ENCODE assay signal across 10 cellular contexts in genomic region chr1:35894183-35894582, GRCh38. TPM values are rescaled to one million over a fixed set of nuclear protein-coding genes. Genes with fewer than 3 reads are reported as not detected.
A peak's percentile ranks its signal among the peaks of the same experiment; 100 is the strongest.
DNase-seq lines count a peak whose midpoint lies in the region; ATAC-seq and TF ChIP-seq lines count a peak whose summit lies in the region.
"Had no signal": no experiment of that assay in that cellular context is flagged by ENCODE, and none has a peak within 500 bp of the region (broad histone marks: within the 10 kb centered on the region; RNA-seq: fewer than 3 reads in every experiment).

No MANE protein-coding gene starts in this region.

- peak; percentile 45 for ATAC-seq in activated CD8-positive, alpha-beta T cell treated with anti-CD3 and anti-CD28 coated beads for 36 hours
- no peak for ATAC-seq in activated CD8-positive, alpha-beta T cell treated with anti-CD3 and anti-CD28 coated beads, Interleukin-2, amount 10 ng/mL, durations not matched to agents 7 days and 5 days

- peaks cover 3% of the 10 kb centered on the region for H3K4me1 Mint-ChIP-seq in activated CD8-positive, alpha-beta T cell treated with anti-CD3 and anti-CD28 coated beads for 36 hours (ENCODE audit: low read depth)
- H3K4me1 Mint-ChIP-seq in activated CD8-positive, alpha-beta T cell treated with anti-CD3 and anti-CD28 coated beads, Interleukin-2, amount 10 ng/mL, durations not matched to agents 7 days and 5 days (ENCODE audit: low read depth), result peaks cover 4% of the 10 kb centered on the region
- peaks cover 11% of the 10 kb centered on the region for H3K4me1 Mint-ChIP-seq in stimulated activated naive CD8-positive, alpha-beta T cell treated with anti-CD3 and anti-CD28 coated beads, Interleukin-15, Interleukin-2, amounts not matched to agents 100 ng/mL and 50 ng/mL, for 24 hours (ENCODE audit: low read depth)

- H3K36me3 Mint-ChIP-seq in activated CD8-positive, alpha-beta T cell treated with anti-CD3 and anti-CD28 coated beads for 36 hours (ENCODE audit: low read depth), result peaks cover 26% of the 10 kb centered on the region
- H3K36me3 Mint-ChIP-seq in activated CD8-positive, alpha-beta T cell treated with anti-CD3 and anti-CD28 coated beads, Interleukin-2, amount 10 ng/mL, durations not matched to agents 7 days and 5 days (ENCODE audit: low read depth), result peaks cover 26% of the 10 kb centered on the region
- H3K36me3 Mint-ChIP-seq in stimulated activated naive CD8-positive, alpha-beta T cell treated with anti-CD3 and anti-CD28 coated beads, Interleukin-15, Interleukin-2, amounts not matched to agents 100 ng/mL and 50 ng/mL, for 24 hours (ENCODE audit: low read depth), result peaks cover 58% of the 10 kb centered on the region

- no peak for TF ChIP-seq CTCF in activated CD8-positive, alpha-beta T cell treated with anti-CD3 and anti-CD28 coated beads for 36 hours (IDR thresholded peaks at IDR 0.05)
- no peak for TF ChIP-seq CTCF in fibroblast of the aortic adventitia (IDR thresholded peaks at IDR 0.05; ENCODE audit: insufficient read depth, low read length)

- no peak overlapping the region for H3K4me3 Mint-ChIP-seq in activated CD8-positive, alpha-beta T cell treated with anti-CD3 and anti-CD28 coated beads for 36 hours
- no peak overlapping the region for H3K4me3 Mint-ChIP-seq in activated CD8-positive, alpha-beta T cell treated with anti-CD3 and anti-CD28 coated beads, Interleukin-2, amount 10 ng/mL, durations not matched to agents 7 days and 5 days
- no peak overlapping the region for H3K4me3 Mint-ChIP-seq in stimulated activated naive CD8-positive, alpha-beta T cell treated with anti-CD3 and anti-CD28 coated beads, Interleukin-15, Interleukin-2, amounts not matched to agents 100 ng/mL and 50 ng/mL, for 24 hours
- H3K4me3 Mint-ChIP-seq: activated naive CD8-positive, alpha-beta T cell had no signal

- H3K27ac Mint-ChIP-seq in activated CD8-positive, alpha-beta T cell treated with anti-CD3 and anti-CD28 coated beads for 36 hours, result peak overlapping the region; percentile 36
- H3K27ac Mint-ChIP-seq in activated CD8-positive, alpha-beta T cell treated with anti-CD3 and anti-CD28 coated beads, Interleukin-2, amount 10 ng/mL, durations not matched to agents 7 days and 5 days, result no peak overlapping the region
- H3K27ac Mint-ChIP-seq in stimulated activated naive CD8-positive, alpha-beta T cell treated with anti-CD3 and anti-CD28 coated beads, Interleukin-15, Interleukin-2, amounts not matched to agents 100 ng/mL and 50 ng/mL, for 24 hours, result peak overlapping the region; percentile 36

- intact Hi-C loops in activated CD8-positive, alpha-beta T cell treated with anti-CD3 and anti-CD28 coated beads for 36 hours (cut with micrococcal nuclease), result no loop called here

- no peaks in the 10 kb centered on the region for H3K27me3 Mint-ChIP-seq in activated CD8-positive, alpha-beta T cell treated with anti-CD3 and anti-CD28 coated beads for 36 hours
- H3K27me3 Mint-ChIP-seq in activated CD8-positive, alpha-beta T cell treated with anti-CD3 and anti-CD28 coated beads, Interleukin-2, amount 10 ng/mL, durations not matched to agents 7 days and 5 days (ENCODE audit: low read depth), result no peaks in the 10 kb centered on the region
- no peaks in the 10 kb centered on the region for H3K27me3 Mint-ChIP-seq in stimulated activated naive CD8-positive, alpha-beta T cell treated with anti-CD3 and anti-CD28 coated beads, Interleukin-15, Interleukin-2, amounts not matched to agents 100 ng/mL and 50 ng/mL, for 24 hours
- H3K27me3 Mint-ChIP-seq: activated naive CD8-positive, alpha-beta T cell had no signal

- POLR2A ChIA-PET in activated CD8-positive, alpha-beta T cell treated with anti-CD3 and anti-CD28 coated beads for 36 hours (lab: Charles Lee), result no interaction called here
- POLR2A ChIA-PET in activated CD8-positive, alpha-beta T cell treated with anti-CD3 and anti-CD28 coated beads, Interleukin-2, amount 10 ng/mL, durations not matched to agents 7 days and 5 days (lab: Charles Lee), result interaction anchor here (0.6 kb wide), 1 partner anchor 902 kb away, joined by 4 read pairs; no protein-coding TSS in a partner anchor

- H3K4me3 ChIP-seq in fibroblast of the aortic adventitia (ENCODE audit: low read depth, low read length), result no peak overlapping the region

- no peaks in the 10 kb centered on the region for H3K9me3 Mint-ChIP-seq in activated CD8-positive, alpha-beta T cell treated with anti-CD3 and anti-CD28 coated beads for 36 hours
- no peaks in the 10 kb centered on the region for H3K9me3 Mint-ChIP-seq in activated CD8-positive, alpha-beta T cell treated with anti-CD3 and anti-CD28 coated beads, Interleukin-2, amount 10 ng/mL, durations not matched to agents 7 days and 5 days (ENCODE audit: insufficient read depth)
- H3K9me3 Mint-ChIP-seq in stimulated activated naive CD8-positive, alpha-beta T cell treated with anti-CD3 and anti-CD28 coated beads, Interleukin-15, Interleukin-2, amounts not matched to agents 100 ng/mL and 50 ng/mL, for 24 hours, result no peaks in the 10 kb centered on the region

- CTCF ChIA-PET in activated CD8-positive, alpha-beta T cell treated with anti-CD3 and anti-CD28 coated beads for 36 hours (lab: Charles Lee), result interaction anchor here (1.3 kb wide), 1 partner anchor 10 kb away, joined by 3 read pairs; no protein-coding TSS in a partner anchor
- CTCF ChIA-PET in activated CD8-positive, alpha-beta T cell treated with anti-CD3 and anti-CD28 coated beads, Interleukin-2, amount 10 ng/mL, durations not matched to agents 7 days and 5 days (lab: Charles Lee), result interaction anchor here (1.2 kb wide), 1 partner anchor 11 kb away, joined by 3 read pairs; the partner anchor contains the start of gene AGO1

- DNase-seq in activated CD8-positive, alpha-beta T cell treated with anti-CD3 and anti-CD28 coated beads for 36 hours, result no peak
- DNase-seq in activated CD8-positive, alpha-beta T cell treated with anti-CD3 and anti-CD28 coated beads, Interleukin-2, amount 10 ng/mL, durations not matched to agents 7 days and 5 days, result no peak
- DNase-seq in MV-4-11 (lab: John Stamatoyannopoulos, UW) (peak; percentile 83), fibroblast of the aortic adventitia (ENCODE audit: low read depth) (peak; percentile 21), inferior parietal cortex (ENCODE audit: extremely low spot score) (no peak), T-helper 2 cell (no peak), HT-29 (ENCODE audit: low spot score) (no peak)
- DNase-seq: mammary epithelial cell had no signal

RNA-seq across cellular contexts. Expression of gene AGO1, which starts 11.2 kb away (rescaled TPM):
- 10 to 100 TPM; 33.0 to 34.2 TPM for total RNA-seq in activated CD8-positive, alpha-beta T cell treated with anti-CD3 and anti-CD28 coated beads for 36 hours
- 10 to 100 TPM; 20.8 to 21.3 TPM for total RNA-seq in activated CD8-positive, alpha-beta T cell treated with anti-CD3 and anti-CD28 coated beads, Interleukin-2, amount 10 ng/mL, durations not matched to agents 7 days and 5 days
- 15.3 and 20.3 TPM in 2 replicates for total RNA-seq in fibroblast of the aortic adventitia (ENCODE audit: low replicate concordance)
- total RNA-seq in HT-29 (2014; rRNA removed; shearing (Covaris generic)), result 11.1 and 13.6 TPM in 2 replicates

RNA-seq across cellular contexts. Expression of gene AGO3, which starts 36.7 kb away (rescaled TPM):
- total RNA-seq in activated CD8-positive, alpha-beta T cell treated with anti-CD3 and anti-CD28 coated beads for 36 hours, result 10 to 100 TPM; 27.7 to 30.0 TPM
- total RNA-seq in activated CD8-positive, alpha-beta T cell treated with anti-CD3 and anti-CD28 coated beads, Interleukin-2, amount 10 ng/mL, durations not matched to agents 7 days and 5 days, result 10 to 100 TPM; 27.2 to 30.2 TPM
- 8.3 and 17.5 TPM in 2 replicates for total RNA-seq in fibroblast of the aortic adventitia (ENCODE audit: low replicate concordance)
- 14.7 and 29.7 TPM in 2 replicates for total RNA-seq in HT-29 (2014; rRNA removed; shearing (Covaris generic))

Comparison
In these comparisons a context has a peak if more than half of its experiments do, and no peak if none do; other contexts are left out.
1. DNase-seq: peak in MV-4-11 (single experiment) and fibroblast of the aortic adventitia (single experiment); none in activated CD8-positive, alpha-beta T cell treated with anti-CD3 and anti-CD28 coated beads for 36 hours (single experiment), activated CD8-positive, alpha-beta T cell treated with anti-CD3 and anti-CD28 coated beads, Interleukin-2, amount 10 ng/mL, durations not matched to agents 7 days and 5 days (single experiment), inferior parietal cortex (single experiment), T-helper 2 cell (0 of 5) and HT-29 (single experiment).